ENCODE assay signal across 1 cellular context in genomic region chr1:236845830-236846229, GRCh38.
TF ChIP-seq lines count a peak whose summit lies in the region.

No MANE protein-coding gene starts in this region.

TF ChIP-seq in HepG2, 621 proteins besides CTCF, POLR2A, EP300 and RAD21 (continued from another document and continues in another):
- TF ChIP-seq ZNF275 (CRISPR knock-in tag; IDR thresholded peaks at IDR 0.05; ENCODE audit: borderline replicate concordance) (no peak), SMYD3 (CRISPR knock-in tag; IDR thresholded peaks at IDR 0.05) (no peak), BRF2 (CRISPR knock-in tag; IDR thresholded peaks at IDR 0.05) (no peak), MEF2D (CRISPR knock-in tag; IDR thresholded peaks at IDR 0.05) (no peak), ATF7-NPFF (CRISPR knock-in tag; IDR thresholded peaks at IDR 0.05; ENCODE audit: low read depth) (no peak), GPBP1L1 (CRISPR knock-in tag; IDR thresholded peaks at IDR 0.05) (no peak), AGO1 (IDR thresholded peaks at IDR 0.05; ENCODE audit: low read depth, low read length, poor library complexity, severe bottlenecking) (no peak), ADNP (CRISPR knock-in tag; IDR thresholded peaks at IDR 0.05) (no peak), FOXA3 (CRISPR knock-in tag; IDR thresholded peaks at IDR 0.05) (peak; percentile 45; the same call in 1 of the 2 replicates), NFE2L1 (CRISPR knock-in tag; IDR thresholded peaks at IDR 0.05; ENCODE audit: borderline replicate concordance) (no peak), SMC3 (IDR thresholded peaks at IDR 0.05; ENCODE audit: low read length) (no peak), MIXL1 (CRISPR knock-in tag; IDR thresholded peaks at IDR 0.05) (0 out of 2 replicates have a peak, but pooled peaks have one; percentile 13), SNAPC5 (CRISPR knock-in tag; IDR thresholded peaks at IDR 0.05; ENCODE audit: borderline replicate concordance) (no peak), SOX5 (CRISPR knock-in tag; IDR thresholded peaks at IDR 0.05; ENCODE audit: borderline replicate concordance) (peak; percentile 56; the same call in 1 of the 2 replicates), HOXA5 (CRISPR knock-in tag; IDR thresholded peaks at IDR 0.05) (no peak), PTBP1 (IDR thresholded peaks at IDR 0.05; ENCODE audit: low read depth, low read length, poor library complexity, severe bottlenecking) (no peak), PBX3 (CRISPR knock-in tag; IDR thresholded peaks at IDR 0.05; ENCODE audit: borderline replicate concordance) (no peak), IKZF4 (CRISPR knock-in tag; IDR thresholded peaks at IDR 0.05; ENCODE audit: borderline replicate concordance, low read depth, not compliant biosample characterization) (no peak), USF2 (IDR thresholded peaks at IDR 0.05; ENCODE audit: low read depth, low read length) (no peak), USF2 (CRISPR knock-in tag; IDR thresholded peaks at IDR 0.05; ENCODE audit: borderline replicate concordance) (no peak), SATB2 (CRISPR knock-in tag; IDR thresholded peaks at IDR 0.05) (no peak), TAF1 (CRISPR knock-in tag; IDR thresholded peaks at IDR 0.05) (no peak), SCMH1 (CRISPR knock-in tag; IDR thresholded peaks at IDR 0.05; ENCODE audit: borderline replicate concordance) (no peak), NCOA1 (CRISPR knock-in tag; IDR thresholded peaks at IDR 0.05) (no peak), ZFP1 (CRISPR knock-in tag; IDR thresholded peaks at IDR 0.05) (no peak), SALL1 (CRISPR knock-in tag; IDR thresholded peaks at IDR 0.05) (peak; percentile 27; the same call in 1 of the 2 replicates), ZNF335 (CRISPR knock-in tag; IDR thresholded peaks at IDR 0.05) (no peak), PAXIP1 (CRISPR knock-in tag; conservative IDR thresholded peaks at IDR 0.05) (no peak), ZNF337 (CRISPR knock-in tag; IDR thresholded peaks at IDR 0.05; ENCODE audit: borderline replicate concordance, low read depth) (no peak), ZNF121 (CRISPR knock-in tag; IDR thresholded peaks at IDR 0.05) (no peak), CCDC6 (CRISPR knock-in tag; IDR thresholded peaks at IDR 0.05) (no peak), RARG (CRISPR knock-in tag; IDR thresholded peaks at IDR 0.05; ENCODE audit: low read depth) (no peak), ZNF552 (CRISPR knock-in tag; IDR thresholded peaks at IDR 0.05; ENCODE audit: borderline replicate concordance) (no peak), STAG1 (CRISPR knock-in tag; IDR thresholded peaks at IDR 0.05) (no peak), ZNF512 (CRISPR knock-in tag; IDR thresholded peaks at IDR 0.05) (no peak), THAP11 (CRISPR knock-in tag; IDR thresholded peaks at IDR 0.05) (0 out of 2 replicates have a peak, but pooled peaks have one; percentile 12), MTA1 (CRISPR knock-in tag; IDR thresholded peaks at IDR 0.05; ENCODE audit: borderline replicate concordance) (no peak), RFX1 (IDR thresholded peaks at IDR 0.05) (no peak), SAP130 (CRISPR knock-in tag; IDR thresholded peaks at IDR 0.05; ENCODE audit: low read depth) (peak; percentile 38; the same call in 1 of the 2 replicates), LCORL (IDR thresholded peaks at IDR 0.05) (no peak), LCORL (CRISPR knock-in tag; IDR thresholded peaks at IDR 0.05) (no peak), ZNF484 (CRISPR knock-in tag; IDR thresholded peaks at IDR 0.05; ENCODE audit: borderline replicate concordance, low read depth) (no peak), FUBP1 (CRISPR knock-in tag; IDR thresholded peaks at IDR 0.05; ENCODE audit: borderline replicate concordance) (no peak), KLF11 (CRISPR knock-in tag; IDR thresholded peaks at IDR 0.05) (no peak), NFAT5 (CRISPR knock-in tag; IDR thresholded peaks at IDR 0.05) (no peak), PAX8 (CRISPR knock-in tag; IDR thresholded peaks at IDR 0.05; ENCODE audit: borderline replicate concordance) (no peak), ZBTB7A (CRISPR knock-in tag; IDR thresholded peaks at IDR 0.05) (no peak)
